In the genomic region with DNA sequence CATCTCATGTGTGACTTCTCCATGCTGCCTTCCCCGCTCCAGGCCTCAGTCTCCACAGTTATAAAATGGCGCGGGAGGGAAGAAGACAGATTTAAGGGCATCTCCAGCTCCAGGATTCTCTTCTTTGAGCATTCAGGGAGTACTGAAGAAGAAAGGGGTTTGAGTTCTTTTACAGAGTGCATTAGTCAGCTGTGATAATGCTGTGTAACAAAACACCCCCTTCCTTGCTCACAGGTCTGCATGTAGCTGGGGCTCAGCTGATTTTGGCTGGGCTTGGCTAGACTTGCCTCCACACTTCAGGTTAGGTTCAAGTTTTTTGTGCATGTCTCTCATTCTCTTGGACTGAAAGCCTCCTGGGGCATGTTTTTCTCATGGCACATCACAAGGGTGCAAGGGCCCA, we compare ENCODE assay signal across 11 cellular contexts.
"Had no signal": no experiment of that assay in that cellular context is flagged by ENCODE, and none has a peak within 500 bp of the region (broad histone marks: within the 10 kb centered on the region; RNA-seq: fewer than 3 reads in every experiment).

No MANE protein-coding gene starts in this region.

- H3K4me3 Mint-ChIP-seq: GM23338, H9, HFFc6 had no signal

- H3K27ac Mint-ChIP-seq: GM23338, H9, HFFc6 had no signal

- H3K4me2 ChIP-seq: GM23338 had no signal

- DNase-seq: GM23248, GOT3, H7, H9, HCEC 1CT, HFFc6 had no signal

- H2AFZ ChIP-seq: GM23248, GM23338 had no signal

- H3K4me1 Mint-ChIP-seq: H9 had no signal

- ATAC-seq: GM23338, HCT116 had no signal

- H3K9me3 ChIP-seq: HAP-1 had no signal

- H3K27ac ChIP-seq: GM23248 had no signal

- H3K4me1 ChIP-seq: HAP-1 had no signal

- H3K36me3 ChIP-seq: HAP-1 had no signal

- H3K9ac ChIP-seq: GM23248 had no signal

- H3K4me3 ChIP-seq: GM23248, GM23338, HAP-1 had no signal

- FAIRE-seq: H1, H54 had no signal
